Comparison of ENCODE assay signal across 1 cellular context in genomic region chr7:90401989-90402388, GRCh38.
TF ChIP-seq lines count a peak whose summit lies in the region.

No MANE protein-coding gene starts in this region.

TF ChIP-seq in K562, 482 proteins besides CTCF, POLR2A, EP300 and RAD21 (continued from another document):
- no peak for TF ChIP-seq PRDM10 (IDR thresholded peaks at IDR 0.05; ENCODE audit: partially characterized antibody)
- no peak for TF ChIP-seq CHD2 (IDR thresholded peaks at IDR 0.05; ENCODE audit: low read depth, low read length)
- TF ChIP-seq CREM (IDR thresholded peaks at IDR 0.05; ENCODE audit: low read depth) = no peak
- no peak for TF ChIP-seq SP1 (CRISPR knock-in tag; IDR thresholded peaks at IDR 0.05)
- TF ChIP-seq ZNF124 (CRISPR knock-in tag; IDR thresholded peaks at IDR 0.05) = no peak
- no peak for TF ChIP-seq NCOA4 (IDR thresholded peaks at IDR 0.05; ENCODE audit: partially characterized antibody)
- TF ChIP-seq HNRNPUL1 (IDR thresholded peaks at IDR 0.05; ENCODE audit: low read length) = no peak
- no peak for TF ChIP-seq ELF4 (CRISPR knock-in tag; IDR thresholded peaks at IDR 0.05)
- TF ChIP-seq SNRNP70 (optimal IDR thresholded peaks at IDR 0.05; ENCODE audit: low read depth, low read length) = no peak
